Comparison of ENCODE assay signal across 7 cellular contexts in the genomic region with DNA sequence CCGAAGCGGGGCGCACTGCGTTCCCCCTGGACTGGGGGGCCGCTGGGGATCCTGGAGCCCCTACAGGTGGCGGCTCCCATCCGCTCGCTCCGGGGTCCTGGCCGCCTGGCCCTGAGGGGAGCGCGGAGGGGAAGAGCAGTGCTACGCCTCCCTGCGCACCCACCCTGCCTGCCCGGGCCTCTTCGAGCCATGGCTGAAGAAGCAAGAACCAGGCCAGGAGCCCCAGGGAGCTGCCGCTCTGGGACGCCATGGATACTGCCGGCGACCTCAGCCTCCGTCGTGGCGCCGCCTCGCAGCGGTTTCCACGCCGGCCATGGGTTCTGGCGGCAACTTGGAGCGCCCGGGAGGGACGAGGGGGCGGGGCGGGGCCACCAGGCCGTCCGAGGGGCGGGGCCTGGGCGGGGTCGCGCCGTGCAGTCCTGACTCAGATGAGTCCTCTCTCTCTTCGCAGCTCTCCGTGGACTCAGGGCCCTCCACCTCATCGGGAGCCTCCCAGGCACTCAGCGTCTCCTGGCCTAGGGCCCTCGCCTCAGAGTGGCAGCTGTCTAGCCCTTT. TPM values are rescaled to one million over a fixed set of nuclear protein-coding genes. Genes with fewer than 3 reads are reported as not detected.
DNase-seq lines count a peak whose midpoint lies in the region; TF ChIP-seq lines count a peak whose summit lies in the region.

No MANE protein-coding gene starts in this region.

- TF ChIP-seq CTCF in astrocyte of the spinal cord (IDR thresholded peaks at IDR 0.05; ENCODE audit: low read depth, low read length) = no peak

- no peaks in the 10 kb centered on the region for H3K9me2 ChIP-seq in GM23248 (ENCODE audit: insufficient read depth)

- H3K27me3 ChIP-seq in GM23248 (replicated peaks; ENCODE audit: insufficient read depth) = peaks cover 21% of the 10 kb centered on the region; the same call in 1 of the 2 replicates

- no peaks in the 10 kb centered on the region for H3K36me3 ChIP-seq in GM23248 (ENCODE audit: low read depth)

- no peak overlapping the region for H3K27ac ChIP-seq in GM23248

- H3K9me3 ChIP-seq in GM23248 (ENCODE audit: low read depth) = no peaks in the 10 kb centered on the region

- WGBS in GM23248 (ENCODE audit: low coverage in 1 of 2, low lambda C conversion rate in 2 of 2, missing lambda C conversion rate in 2 of 2), 2 experiments = 9 to 17% methylated on average over 24 to 44 of the region's 46 CpGs

- H3K4me3 ChIP-seq in GM23248 = peak overlapping the region; percentile 46; the same call in 1 of the 2 replicates
- peak overlapping the region; percentile 18 for H3K4me3 ChIP-seq in astrocyte of the spinal cord (ENCODE audit: low read depth, low read length)

- H3K4me2 ChIP-seq in GM23248 (ENCODE audit: unreplicated experiment) = peak overlapping the region; percentile 73

- no peaks in the 10 kb centered on the region for H3F3A ChIP-seq in GM23248 (ENCODE audit: insufficient read depth)

- H3K4me1 ChIP-seq in GM23248 (ENCODE audit: insufficient read depth) = peaks cover 3% of the 10 kb centered on the region; the same call in 1 of the 2 replicates

- H3K9ac ChIP-seq in GM23248 = no peak overlapping the region

- peak; percentile 73 for DNase-seq in GM23248
- DNase-seq in T-helper 2 cell = peak; percentile 25 to 65 (median 61)
- DNase-seq in astrocyte of the spinal cord (ENCODE audit: low read depth, low spot score) = peak; percentile 47
- DNase-seq in iPS-NIHi11 (ENCODE audit: low spot score) = peak; percentile 93
- peak; percentile 32 to 64 for DNase-seq in stimulated activated CD4-positive, alpha-beta T cell treated with anti-CD3 and anti-CD28 coated beads, Interleukin-1b, Interleukin-23, amount 100 ng/mL, for 1 hour (ENCODE audit: low read depth in 2 of 2)
- DNase-seq in GM19238 (ENCODE audit: insufficient read length, low spot score) = no peak
- DNase-seq in SHP77 (lab: John Stamatoyannopoulos, UW) = no peak

- peak overlapping the region; percentile 72; the same call in 1 of the 2 replicates for H2AFZ ChIP-seq in GM23248

- no peaks in the 10 kb centered on the region for H3K79me2 ChIP-seq in GM23248 (ENCODE audit: insufficient read depth)

- no peaks in the 10 kb centered on the region for H4K20me1 ChIP-seq in GM23248 (ENCODE audit: insufficient read depth)

- in situ Hi-C loops in GM23248 (cut with MboI) = no loop called here
- in situ Hi-C loops in astrocyte of the spinal cord (cut with HindIII; ENCODE audit: low sequenced_read_pairs) = no loop called here

RNA-seq across cellular contexts. Expression of gene MYL3, which starts 50.9 kb away (rescaled TPM):
- not detected in 2 replicates for total RNA-seq in GM23248 (2014; rRNA removed; shearing (Covaris generic))
- polyA plus RNA-seq in GM23248 (2016; fragmentation: Nextera tagmentation; extraction: Ambion mirVana) = 0.68 TPM in 1 of 2 replicates, not detected in the other

Comparison
In these comparisons a context has a peak if more than half of its experiments do, and no peak if none do; other contexts are left out.
1. DNase-seq: peak in GM23248 (single experiment), T-helper 2 cell (5 of 5), astrocyte of the spinal cord (single experiment), iPS-NIHi11 (single experiment) and stimulated activated CD4-positive, alpha-beta T cell treated with anti-CD3 and anti-CD28 coated beads, Interleukin-1b, Interleukin-23, amount 100 ng/mL, for 1 hour (2 of 2); none in GM19238 (single experiment) and SHP77 (0 of 2).